19 cellular contexts compared by ENCODE assay signal in genomic region chr15:73959801-73960200, GRCh38. TPM values are rescaled to one million over a fixed set of nuclear protein-coding genes. Genes with fewer than 3 reads are reported as not detected.
DNase-seq lines count a peak whose midpoint lies in the region; ATAC-seq, FAIRE-seq and TF ChIP-seq lines count a peak whose summit lies in the region.
"Had no signal": no experiment of that assay in that cellular context is flagged by ENCODE, and none has a peak within 500 bp of the region (broad histone marks: within the 10 kb centered on the region; RNA-seq: fewer than 3 reads in every experiment).

No MANE protein-coding gene starts in this region.

- H4K20me1 ChIP-seq in IMR-90 (ENCODE audit: insufficient read depth, low read length) (no peaks in the 10 kb centered on the region), smooth muscle cell (ENCODE audit: low read depth) (no peaks in the 10 kb centered on the region)

- no peak for TF ChIP-seq RAD21 in IMR-90 (IDR thresholded peaks at IDR 0.05; ENCODE audit: low read length)

- no peak for TF ChIP-seq CTCF in IMR-90 (conservative IDR thresholded peaks at IDR 0.05; ENCODE audit: low read depth, low read length)
- no peak for TF ChIP-seq CTCF in smooth muscle cell (IDR thresholded peaks at IDR 0.05; ENCODE audit: borderline replicate concordance, insufficient read depth, poor library complexity, severe bottlenecking)

- WGBS in IMR-90 (ENCODE audit: extremely low coverage in 2 of 2, insufficient read length in 1 of 2), 2 experiments = no CpG with 5 or more reads among the region's 6 CpGs
- WGBS in smooth muscle cell (ENCODE audit: low lambda C conversion rate) = 86% methylated on average over 6 of the region's 6 CpGs

- H3K4me1 ChIP-seq in IMR-90 (ENCODE audit: control insufficient read depth, insufficient read depth, low read length) (peaks cover 19% of the 10 kb centered on the region), smooth muscle cell (ENCODE audit: low read depth) (no peaks in the 10 kb centered on the region)
- H3K4me1 ChIP-seq: prostate gland had no signal

- peak; percentile 15 for DNase-seq in activated T-cell treated with anti-CD3 and anti-CD28 coated beads, Interleukin-2, amount 50 U/mL, for 1 hour
- no peak for DNase-seq in activated T-cell treated with anti-CD3 and anti-CD28 coated beads, Interleukin-2, amount 50 U/mL, for 48 hours
- DNase-seq in IMR-90 (no peak), smooth muscle cell (lab: John Stamatoyannopoulos, UW; ENCODE audit: unreplicated experiment) (no peak), urothelium cell line (ENCODE audit: low spot score) (no peak)
- no peak for DNase-seq in activated T-helper 2 cell treated with anti-CD3 and anti-CD28 coated beads, Interferon-gamma antibody, Interleukin-2, Interleukin-4, amounts not matched to agents 10 μg/mL and 5 μg/mL and 100 μg/mL, durations not matched to agents 14 hours and 24 hours and 36 hours (ENCODE audit: low spot score)
- DNase-seq: activated gamma-delta T cell; lower lobe of right lung; naive B cell; NCI-H1105; NK-92 treated with Interleukin-12 subunit alpha and Interleukin-12 subunit beta, amount 100 ng/mL, for 24 hours; Right ventricle myocardium superior; stimulated activated CD4-positive, alpha-beta T cell treated with anti-CD3 and anti-CD28 coated beads, Interleukin-12 subunit alpha, Interleukin-12 subunit beta, amount 100 ng/mL, for 4 hours; stimulated activated naive CD4-positive, alpha-beta T cell treated with Interleukin-2 at 50 U/mL for 16 hours had no signal

- CTCF ChIA-PET in IMR-90 (lab: Yijun Ruan, JAX) = interaction anchor here (1.0 to 1.3 kb wide), 2 partner anchors 13 to 24 kb away, joined by 4 to 5 read pairs; no protein-coding TSS in a partner anchor

- POLR2A ChIA-PET in IMR-90 (lab: Charles Lee; ENCODE audit: unreplicated experiment) = no interaction called here

- dilution Hi-C loops in IMR-90 (cut with HindIII; ENCODE audit: low sequenced_read_pairs, unreplicated experiment) = no loop called here

- H3K23ac ChIP-seq in IMR-90 (ENCODE audit: low read depth, low read length) = no peak overlapping the region

- no TSS peak for BruUV-seq in IMR-90 (replicated peaks; lab: Mats Ljungman, UMichigan)

- H3K14ac ChIP-seq in IMR-90 (replicated peaks; ENCODE audit: low read depth, low read length) = no peak overlapping the region

- no peaks in the 10 kb centered on the region for H3K27me3 Mint-ChIP-seq in activated T-helper 2 cell treated with anti-CD3 and anti-CD28 coated beads, Interferon-gamma antibody, Interleukin-2, Interleukin-4, amounts not matched to agents 10 μg/mL and 5 μg/mL and 100 μg/mL, durations not matched to agents 14 hours and 24 hours and 36 hours (ENCODE audit: low read depth)

- H2BK120ac ChIP-seq in IMR-90 (ENCODE audit: low read depth, low read length) = no peak overlapping the region

- no peak overlapping the region for H3K18ac ChIP-seq in IMR-90 (ENCODE audit: low read depth, low read length)

- H3K9me1 ChIP-seq in IMR-90 (ENCODE audit: insufficient read depth, low read length) = peaks cover 18% of the 10 kb centered on the region

- 0 out of 2 replicates have a peak overlapping the region, but pooled peaks have one; percentile 5 for H2BK20ac ChIP-seq in IMR-90 (ENCODE audit: low read depth, low read length)

- H2BK15ac ChIP-seq in IMR-90 (ENCODE audit: low read depth, low read length) = no peak overlapping the region

- H2BK5ac ChIP-seq in IMR-90 (ENCODE audit: low read depth, low read length, poor library complexity, severe bottlenecking) = no peak overlapping the region

- no peak overlapping the region for H2AK9ac ChIP-seq in IMR-90 (replicated peaks; ENCODE audit: low read depth, low read length, poor library complexity)

- H3K79me2 ChIP-seq in smooth muscle cell (ENCODE audit: low read depth) = no peaks in the 10 kb centered on the region

- intact Hi-C loops in IMR-90 (cut with micrococcal nuclease) = no loop called here
- intact Hi-C loops in activated T-helper 2 cell treated with anti-CD3 and anti-CD28 coated beads, Interferon-gamma antibody, Interleukin-2, Interleukin-4, amounts not matched to agents 10 μg/mL and 5 μg/mL and 100 μg/mL, durations not matched to agents 14 hours and 24 hours and 36 hours (cut with micrococcal nuclease) = no loop called here

- H3K4me3 ChIP-seq in IMR-90 (ENCODE audit: insufficient read depth, low read depth, low read length) (no peak overlapping the region), smooth muscle cell (no peak overlapping the region)
- H3K4me3 ChIP-seq: gastroesophageal sphincter, lower lobe of right lung, prostate gland had no signal

- no peak for TF ChIP-seq POLR2A in IMR-90 (IDR thresholded peaks at IDR 0.05; ENCODE audit: low read depth, low read length)

- H3K36me3 Mint-ChIP-seq in activated T-helper 2 cell treated with anti-CD3 and anti-CD28 coated beads, Interferon-gamma antibody, Interleukin-2, Interleukin-4, amounts not matched to agents 10 μg/mL and 5 μg/mL and 100 μg/mL, durations not matched to agents 14 hours and 24 hours and 36 hours (ENCODE audit: low read depth) = no peaks in the 10 kb centered on the region
- H3K36me3 Mint-ChIP-seq: naive B cell had no signal

- H3K36me3 ChIP-seq in IMR-90 (ENCODE audit: control insufficient read depth, insufficient read depth, low read length) (no peaks in the 10 kb centered on the region), smooth muscle cell (ENCODE audit: low read depth) (no peaks in the 10 kb centered on the region)
- H3K36me3 ChIP-seq: gastroesophageal sphincter, lower lobe of right lung, prostate gland had no signal

- H4K8ac ChIP-seq in IMR-90 (ENCODE audit: low read depth in 2 of 2, low read length in 2 of 2) = no peak overlapping the region

- no peak overlapping the region for H3K4me2 ChIP-seq in IMR-90 (ENCODE audit: low read depth, low read length)
- no peak overlapping the region for H3K4me2 ChIP-seq in smooth muscle cell

- no peak overlapping the region for H3K56ac ChIP-seq in IMR-90 (ENCODE audit: extremely low read depth, insufficient read depth, low read length)

- H3K4me1 Mint-ChIP-seq in activated T-helper 2 cell treated with anti-CD3 and anti-CD28 coated beads, Interferon-gamma antibody, Interleukin-2, Interleukin-4, amounts not matched to agents 10 μg/mL and 5 μg/mL and 100 μg/mL, durations not matched to agents 14 hours and 24 hours and 36 hours (ENCODE audit: low read depth) = peaks cover 31% of the 10 kb centered on the region

- H4K5ac ChIP-seq in IMR-90 (ENCODE audit: low read depth, low read length) = no peak overlapping the region

- ATAC-seq in IMR-90 (ENCODE audit: low read depth) (no peak), HG02870 (IDR thresholded peaks at IDR 0.05; ENCODE audit: unreplicated experiment) (no peak), HG02588 (IDR thresholded peaks at IDR 0.05; ENCODE audit: unreplicated experiment) (no peak)
- ATAC-seq: gastroesophageal sphincter, lower lobe of right lung had no signal

- H3K27ac ChIP-seq in IMR-90 (ENCODE audit: insufficient read depth, low read length) (no peak overlapping the region), smooth muscle cell (ENCODE audit: low read depth) (peak overlapping the region; percentile 13)
- H3K27ac ChIP-seq: gastroesophageal sphincter, lower lobe of right lung, prostate gland had no signal

- 0 out of 2 replicates have a peak overlapping the region, but pooled peaks have one; percentile 1 for H2AK5ac ChIP-seq in IMR-90 (ENCODE audit: low read depth, low read length)

- no peak for FAIRE-seq in urothelium cell line (lab: Jason Lieb, UNC)

- no peak overlapping the region; the same call in 1 of the 2 replicates for H4K91ac ChIP-seq in IMR-90 (ENCODE audit: insufficient read depth, low read depth, low read length)

- in situ Hi-C loops in IMR-90 (cut with MboI; ENCODE audit: low sequenced_read_pairs) = no loop called here

- no peaks in the 10 kb centered on the region for H3K27me3 ChIP-seq in IMR-90 (ENCODE audit: control insufficient read depth, insufficient read depth, low read length)
- H3K27me3 ChIP-seq in smooth muscle cell (ENCODE audit: low read depth) = no peaks in the 10 kb centered on the region
- H3K27me3 ChIP-seq: gastroesophageal sphincter had no signal

- peak overlapping the region; percentile 27 for H3K4me3 Mint-ChIP-seq in activated T-helper 2 cell treated with anti-CD3 and anti-CD28 coated beads, Interferon-gamma antibody, Interleukin-2, Interleukin-4, amounts not matched to agents 10 μg/mL and 5 μg/mL and 100 μg/mL, durations not matched to agents 14 hours and 24 hours and 36 hours (ENCODE audit: low read depth)
- H3K4me3 Mint-ChIP-seq: dendritic cell treated with granulocyte-macrophage colony-stimulating factor and Interleukin-4, amounts not matched to agents 40 ng/mL and 50 ng/mL, for 4 days had no signal

- no peaks in the 10 kb centered on the region for H3K9me3 ChIP-seq in IMR-90 (ENCODE audit: control insufficient read depth, insufficient read depth, low read length)
- H3K9me3 ChIP-seq in smooth muscle cell (replicated peaks; ENCODE audit: low read depth) = no peaks in the 10 kb centered on the region
- H3K9me3 ChIP-seq: gastroesophageal sphincter, lower lobe of right lung, prostate gland had no signal

- no peaks in the 10 kb centered on the region for H3K9me3 Mint-ChIP-seq in activated T-helper 2 cell treated with anti-CD3 and anti-CD28 coated beads, Interferon-gamma antibody, Interleukin-2, Interleukin-4, amounts not matched to agents 10 μg/mL and 5 μg/mL and 100 μg/mL, durations not matched to agents 14 hours and 24 hours and 36 hours
- H3K9me3 Mint-ChIP-seq: dendritic cell treated with granulocyte-macrophage colony-stimulating factor and Interleukin-4, amounts not matched to agents 40 ng/mL and 50 ng/mL, for 4 days; naive B cell had no signal

- H3F3A ChIP-seq in smooth muscle cell (ENCODE audit: low read depth) = no peaks in the 10 kb centered on the region

- H3K79me1 ChIP-seq in IMR-90 (ENCODE audit: low read depth in 1 of 2, low read length in 2 of 2) = no peaks in the 10 kb centered on the region

- no peak overlapping the region for H3K4ac ChIP-seq in IMR-90 (ENCODE audit: low read depth, low read length)

- peak overlapping the region; percentile 24 for H3K27ac Mint-ChIP-seq in activated T-helper 2 cell treated with anti-CD3 and anti-CD28 coated beads, Interferon-gamma antibody, Interleukin-2, Interleukin-4, amounts not matched to agents 10 μg/mL and 5 μg/mL and 100 μg/mL, durations not matched to agents 14 hours and 24 hours and 36 hours
- H3K27ac Mint-ChIP-seq: dendritic cell treated with granulocyte-macrophage colony-stimulating factor and Interleukin-4, amounts not matched to agents 40 ng/mL and 50 ng/mL, for 4 days had no signal

- no peak overlapping the region for H3K9ac ChIP-seq in IMR-90 (ENCODE audit: low read depth, low read length)
- no peak overlapping the region for H3K9ac ChIP-seq in smooth muscle cell (ENCODE audit: low read depth)

- H2AFZ ChIP-seq in IMR-90 (replicated peaks; ENCODE audit: low read length, poor library complexity) (no peak overlapping the region), smooth muscle cell (ENCODE audit: low read depth) (no peak overlapping the region)

RNA-seq across cellular contexts. Expression of gene STOML1, which starts 32.3 kb away (rescaled TPM):
- total RNA-seq in IMR-90 (2012; rRNA removed) = 11.8 and 12.5 TPM in 2 replicates
- polyA plus RNA-seq in IMR-90 (2012; rRNA removed) = 21.2 and 25.0 TPM in 2 replicates
- polyA plus RNA-seq in IMR-90 (2012; cell fraction: cytosol; rRNA removed) = 15.0 and 22.2 TPM in 2 replicates
- polyA plus RNA-seq in IMR-90 (2012; cell fraction: nucleus; rRNA removed; ENCODE audit: low replicate concordance) = 13.0 and 29.7 TPM in 2 replicates
- total RNA-seq in activated T-helper 2 cell treated with anti-CD3 and anti-CD28 coated beads, Interferon-gamma antibody, Interleukin-2, Interleukin-4, amounts not matched to agents 10 μg/mL and 5 μg/mL and 100 μg/mL, durations not matched to agents 14 hours and 24 hours and 36 hours = 8.6 and 9.2 TPM in 2 replicates
- 9.3 and 12.4 TPM in 2 replicates for total RNA-seq in smooth muscle cell
- polyA plus RNA-seq in smooth muscle cell = 23.7 and 27.5 TPM in 2 replicates

RNA-seq across cellular contexts. Expression of gene LOXL1, which starts 33.5 kb away (rescaled TPM):
- total RNA-seq in IMR-90 (2012; rRNA removed) = 146 and 148 TPM in 2 replicates
- polyA plus RNA-seq in IMR-90 (2012; rRNA removed) = 311 and 332 TPM in 2 replicates
- 118 and 403 TPM in 2 replicates for polyA plus RNA-seq in IMR-90 (2012; cell fraction: cytosol; rRNA removed)
- polyA plus RNA-seq in IMR-90 (2012; cell fraction: nucleus; rRNA removed; ENCODE audit: low replicate concordance) = 211 and 331 TPM in 2 replicates
- total RNA-seq in activated T-helper 2 cell treated with anti-CD3 and anti-CD28 coated beads, Interferon-gamma antibody, Interleukin-2, Interleukin-4, amounts not matched to agents 10 μg/mL and 5 μg/mL and 100 μg/mL, durations not matched to agents 14 hours and 24 hours and 36 hours = 0.84 and 0.99 TPM in 2 replicates
- total RNA-seq in smooth muscle cell = 239 and 252 TPM in 2 replicates
- polyA plus RNA-seq in smooth muscle cell = 736 and 899 TPM in 2 replicates

RNA-seq across cellular contexts. Expression of gene PML, which starts 34.7 kb away (rescaled TPM):
- total RNA-seq in IMR-90 (2012; rRNA removed) (8.8 and 10.3 TPM in 2 replicates), smooth muscle cell (21.6 and 34.1 TPM in 2 replicates)
- polyA plus RNA-seq in IMR-90 (2012; rRNA removed) (22.6 and 23.1 TPM in 2 replicates), smooth muscle cell (33.7 and 39.4 TPM in 2 replicates)
- polyA plus RNA-seq in IMR-90 (2012; cell fraction: cytosol; rRNA removed) = 28.1 and 29.3 TPM in 2 replicates
- polyA plus RNA-seq in IMR-90 (2012; cell fraction: nucleus; rRNA removed; ENCODE audit: low replicate concordance) = 43.2 and 105 TPM in 2 replicates
- 64.5 and 70.2 TPM in 2 replicates for total RNA-seq in activated T-helper 2 cell treated with anti-CD3 and anti-CD28 coated beads, Interferon-gamma antibody, Interleukin-2, Interleukin-4, amounts not matched to agents 10 μg/mL and 5 μg/mL and 100 μg/mL, durations not matched to agents 14 hours and 24 hours and 36 hours

Comparison
In these comparisons a context has a peak if more than half of its experiments do, and no peak if none do; other contexts are left out.
1. RNA of gene LOXL1, which starts 33.5 kb away (total RNA-seq): 239 to 252 TPM in smooth muscle cell and 146 to 148 TPM in IMR-90; 0.84 to 0.99 TPM in activated T-helper 2 cell treated with anti-CD3 and anti-CD28 coated beads, Interferon-gamma antibody, Interleukin-2, Interleukin-4, amounts not matched to agents 10 μg/mL and 5 μg/mL and 100 μg/mL, durations not matched to agents 14 hours and 24 hours and 36 hours; every median in the first group is over 10 times any median in the second.